ENCODE assay signal across 2 cellular contexts in the genomic region with DNA sequence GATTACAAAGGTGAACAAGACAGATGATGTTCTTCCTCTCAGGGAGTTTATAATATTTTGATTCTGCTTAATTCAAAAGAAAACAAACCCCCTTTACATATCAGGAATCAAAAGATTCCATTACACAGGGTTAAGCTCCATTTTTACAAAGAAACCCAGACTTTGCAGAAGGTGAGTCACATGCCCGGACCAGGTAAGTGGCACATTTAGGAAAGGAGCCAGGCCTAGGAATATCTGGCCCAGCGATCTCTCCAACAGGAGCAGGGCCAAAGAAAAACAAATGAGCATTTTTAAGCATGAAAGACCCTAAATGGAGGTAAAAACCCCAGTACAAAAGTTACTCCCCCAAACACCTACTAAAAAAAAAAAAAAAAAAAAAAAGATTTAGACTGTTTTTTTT.
TF ChIP-seq lines count a peak whose summit lies in the region.

No MANE protein-coding gene starts in this region.

TF ChIP-seq in SK-N-SH, 30 proteins besides CTCF, POLR2A, EP300 and RAD21 (continued from another document):
- TF ChIP-seq NRF1 (IDR thresholded peaks at IDR 0.05; ENCODE audit: low read depth, low read length) (no peak), FOXM1 (IDR thresholded peaks at IDR 0.05; ENCODE audit: low read depth) (no peak), RXRA (IDR thresholded peaks at IDR 0.05; ENCODE audit: borderline replicate concordance, low read depth) (no peak), ELF1 (IDR thresholded peaks at IDR 0.05) (no peak), GABPA (IDR thresholded peaks at IDR 0.05; ENCODE audit: low read depth) (no peak), FOSL2 (IDR thresholded peaks at IDR 0.05; ENCODE audit: borderline replicate concordance, low read depth) (no peak), EZH2phosphoT487 (IDR thresholded peaks at IDR 0.05; ENCODE audit: borderline replicate concordance, low read depth) (no peak), TCF12 (IDR thresholded peaks at IDR 0.05) (no peak), RCOR1 (IDR thresholded peaks at IDR 0.05; ENCODE audit: low read length) (no peak)
- TF ChIP-seq, protein P1, sequence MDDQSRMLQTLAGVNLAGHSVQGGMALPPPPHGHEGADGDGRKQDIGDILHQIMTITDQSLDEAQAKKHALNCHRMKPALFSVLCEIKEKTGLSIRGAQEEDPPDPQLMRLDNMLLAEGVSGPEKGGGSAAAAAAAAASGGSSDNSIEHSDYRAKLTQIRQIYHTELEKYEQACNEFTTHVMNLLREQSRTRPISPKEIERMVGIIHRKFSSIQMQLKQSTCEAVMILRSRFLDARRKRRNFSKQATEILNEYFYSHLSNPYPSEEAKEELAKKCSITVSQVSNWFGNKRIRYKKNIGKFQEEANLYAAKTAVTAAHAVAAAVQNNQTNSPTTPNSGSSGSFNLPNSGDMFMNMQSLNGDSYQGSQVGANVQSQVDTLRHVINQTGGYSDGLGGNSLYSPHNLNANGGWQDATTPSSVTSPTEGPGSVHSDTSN (IDR thresholded peaks at IDR 0.05), result no peak
- TF ChIP-seq, protein P2, sequence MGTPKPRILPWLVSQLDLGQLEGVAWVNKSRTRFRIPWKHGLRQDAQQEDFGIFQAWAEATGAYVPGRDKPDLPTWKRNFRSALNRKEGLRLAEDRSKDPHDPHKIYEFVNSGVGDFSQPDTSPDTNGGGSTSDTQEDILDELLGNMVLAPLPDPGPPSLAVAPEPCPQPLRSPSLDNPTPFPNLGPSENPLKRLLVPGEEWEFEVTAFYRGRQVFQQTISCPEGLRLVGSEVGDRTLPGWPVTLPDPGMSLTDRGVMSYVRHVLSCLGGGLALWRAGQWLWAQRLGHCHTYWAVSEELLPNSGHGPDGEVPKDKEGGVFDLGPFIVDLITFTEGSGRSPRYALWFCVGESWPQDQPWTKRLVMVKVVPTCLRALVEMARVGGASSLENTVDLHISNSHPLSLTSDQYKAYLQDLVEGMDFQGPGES (IDR thresholded peaks at IDR 0.05; ENCODE audit: low read depth, low read length), result no peak

TF ChIP-seq in SK-N-SH treated with all-trans-retinoic acid at 6 μM for 48 hours, 23 proteins besides CTCF, POLR2A, EP300 and RAD21 (continued from another document):
- TF ChIP-seq, protein P3, sequence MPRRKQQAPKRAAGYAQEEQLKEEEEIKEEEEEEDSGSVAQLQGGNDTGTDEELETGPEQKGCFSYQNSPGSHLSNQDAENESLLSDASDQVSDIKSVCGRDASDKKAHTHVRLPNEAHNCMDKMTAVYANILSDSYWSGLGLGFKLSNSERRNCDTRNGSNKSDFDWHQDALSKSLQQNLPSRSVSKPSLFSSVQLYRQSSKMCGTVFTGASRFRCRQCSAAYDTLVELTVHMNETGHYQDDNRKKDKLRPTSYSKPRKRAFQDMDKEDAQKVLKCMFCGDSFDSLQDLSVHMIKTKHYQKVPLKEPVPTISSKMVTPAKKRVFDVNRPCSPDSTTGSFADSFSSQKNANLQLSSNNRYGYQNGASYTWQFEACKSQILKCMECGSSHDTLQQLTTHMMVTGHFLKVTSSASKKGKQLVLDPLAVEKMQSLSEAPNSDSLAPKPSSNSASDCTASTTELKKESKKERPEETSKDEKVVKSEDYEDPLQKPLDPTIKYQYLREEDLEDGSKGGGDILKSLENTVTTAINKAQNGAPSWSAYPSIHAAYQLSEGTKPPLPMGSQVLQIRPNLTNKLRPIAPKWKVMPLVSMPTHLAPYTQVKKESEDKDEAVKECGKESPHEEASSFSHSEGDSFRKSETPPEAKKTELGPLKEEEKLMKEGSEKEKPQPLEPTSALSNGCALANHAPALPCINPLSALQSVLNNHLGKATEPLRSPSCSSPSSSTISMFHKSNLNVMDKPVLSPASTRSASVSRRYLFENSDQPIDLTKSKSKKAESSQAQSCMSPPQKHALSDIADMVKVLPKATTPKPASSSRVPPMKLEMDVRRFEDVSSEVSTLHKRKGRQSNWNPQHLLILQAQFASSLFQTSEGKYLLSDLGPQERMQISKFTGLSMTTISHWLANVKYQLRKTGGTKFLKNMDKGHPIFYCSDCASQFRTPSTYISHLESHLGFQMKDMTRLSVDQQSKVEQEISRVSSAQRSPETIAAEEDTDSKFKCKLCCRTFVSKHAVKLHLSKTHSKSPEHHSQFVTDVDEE (CRISPR knock-in tag; IDR thresholded peaks at IDR 0.05), result no peak
- no peak for TF ChIP-seq SNAI2 (CRISPR knock-in tag; IDR thresholded peaks at IDR 0.05)
- no peak for TF ChIP-seq ZFP3 (CRISPR knock-in tag; IDR thresholded peaks at IDR 0.05)
- no peak for TF ChIP-seq PPARA (CRISPR knock-in tag; IDR thresholded peaks at IDR 0.05; ENCODE audit: borderline replicate concordance)
- TF ChIP-seq, protein P4, sequence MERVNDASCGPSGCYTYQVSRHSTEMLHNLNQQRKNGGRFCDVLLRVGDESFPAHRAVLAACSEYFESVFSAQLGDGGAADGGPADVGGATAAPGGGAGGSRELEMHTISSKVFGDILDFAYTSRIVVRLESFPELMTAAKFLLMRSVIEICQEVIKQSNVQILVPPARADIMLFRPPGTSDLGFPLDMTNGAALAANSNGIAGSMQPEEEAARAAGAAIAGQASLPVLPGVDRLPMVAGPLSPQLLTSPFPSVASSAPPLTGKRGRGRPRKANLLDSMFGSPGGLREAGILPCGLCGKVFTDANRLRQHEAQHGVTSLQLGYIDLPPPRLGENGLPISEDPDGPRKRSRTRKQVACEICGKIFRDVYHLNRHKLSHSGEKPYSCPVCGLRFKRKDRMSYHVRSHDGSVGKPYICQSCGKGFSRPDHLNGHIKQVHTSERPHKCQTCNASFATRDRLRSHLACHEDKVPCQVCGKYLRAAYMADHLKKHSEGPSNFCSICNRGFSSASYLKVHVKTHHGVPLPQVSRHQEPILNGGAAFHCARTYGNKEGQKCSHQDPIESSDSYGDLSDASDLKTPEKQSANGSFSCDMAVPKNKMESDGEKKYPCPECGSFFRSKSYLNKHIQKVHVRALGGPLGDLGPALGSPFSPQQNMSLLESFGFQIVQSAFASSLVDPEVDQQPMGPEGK (CRISPR knock-in tag; IDR thresholded peaks at IDR 0.05; ENCODE audit: borderline replicate concordance), result no peak
